In genomic region chr5:72441861-72442540, GRCh38 we compare ENCODE assay signal across 11 cellular contexts.
A peak's percentile ranks its signal among the peaks of the same experiment; 100 is the strongest.
DNase-seq lines count a peak whose midpoint lies in the region; ATAC-seq and TF ChIP-seq lines count a peak whose summit lies in the region.
"Had no signal": no experiment of that assay in that cellular context is flagged by ENCODE, and none has a peak within 500 bp of the region (broad histone marks: within the 10 kb centered on the region; RNA-seq: fewer than 3 reads in every experiment).

No MANE protein-coding gene starts in this region.

- DNase-seq in ELR (ENCODE audit: low read depth) (peak; percentile 97), SJCRH30 (no peak), sigmoid colon (no peak), HUDEP-2 (lab: John Stamatoyannopoulos, UW; ENCODE audit: unreplicated experiment in 76 of 76) (no peak), mesendoderm (no peak)
- no peak for DNase-seq in activated T-cell treated with anti-CD3 and anti-CD28 coated beads, Interleukin-2, amount 50 U/mL, for 1 hour
- no peak for DNase-seq in activated CD4-positive, alpha-beta T cell treated with anti-CD3 and anti-CD28 coated beads for 48 hours
- DNase-seq: activated CD4-positive, alpha-beta T cell treated with anti-CD3 and anti-CD28 coated beads for 36 hours; central memory CD4-positive, alpha-beta T cell; DND-41 had no signal

- no peak overlapping the region for H3K4me3 ChIP-seq in SJCRH30
- H3K4me3 ChIP-seq in sigmoid colon = no peak overlapping the region
- H3K4me3 ChIP-seq in mesendoderm (ENCODE audit: low read length) = no peak overlapping the region

- H3K18ac ChIP-seq in mesendoderm (ENCODE audit: low read length) = no peak overlapping the region

- no peaks in the 10 kb centered on the region for H3K79me2 ChIP-seq in mesendoderm (ENCODE audit: control insufficient read depth, insufficient read depth, low read length)

- H3K4me2 ChIP-seq in mesendoderm (ENCODE audit: low read length) = no peak overlapping the region

- H3K27me3 ChIP-seq in SJCRH30 (no peaks in the 10 kb centered on the region), sigmoid colon (no peaks in the 10 kb centered on the region), mesendoderm (ENCODE audit: insufficient read depth, low read length, poor library complexity) (no peaks in the 10 kb centered on the region)

- H3K4me1 ChIP-seq in SJCRH30 (peaks cover 11% of the 10 kb centered on the region), sigmoid colon (peaks cover 0 to 70% (median 46%) of the 10 kb centered on the region in 4 donors), mesendoderm (ENCODE audit: control insufficient read depth, low read depth, low read length) (no peaks in the 10 kb centered on the region)

- ATAC-seq in esophagus mucosa = peak; percentile 63
- ATAC-seq: activated CD4-positive, alpha-beta T cell treated with anti-CD3 and anti-CD28 coated beads for 36 hours had no signal

- no peak overlapping the region for H3K4ac ChIP-seq in mesendoderm (ENCODE audit: low read depth, low read length)

- no peak overlapping the region for H2BK15ac ChIP-seq in mesendoderm (replicated peaks; ENCODE audit: low read depth)

- H3K27ac ChIP-seq in SJCRH30 (peak overlapping the region; percentile 25; the same call in 1 of the 2 replicates), sigmoid colon (peak overlapping the region; percentile 8 to 71 (median 49)), mesendoderm (ENCODE audit: low read depth, low read length) (no peak overlapping the region)

- no peak for TF ChIP-seq EP300 in sigmoid colon (IDR thresholded peaks at IDR 0.05)

- H3K79me1 ChIP-seq in mesendoderm (ENCODE audit: low read length) = no peaks in the 10 kb centered on the region

- no peak overlapping the region for H3K9ac ChIP-seq in mesendoderm (ENCODE audit: low read length)

- H2BK5ac ChIP-seq in mesendoderm (ENCODE audit: low read length) = no peak overlapping the region

- no peak overlapping the region for H4K8ac ChIP-seq in mesendoderm (ENCODE audit: low read depth, low read length)

- TF ChIP-seq POLR2A in sigmoid colon (IDR thresholded peaks at IDR 0.05) = no peak

- intact Hi-C loops in sigmoid colon (cut with DNase I) = no loop called here

- no peak overlapping the region for H2AK5ac ChIP-seq in mesendoderm (ENCODE audit: low read length)

- no peak overlapping the region for H4K5ac ChIP-seq in mesendoderm (ENCODE audit: low read length)

- no peak overlapping the region for H2BK120ac ChIP-seq in mesendoderm (ENCODE audit: low read depth, low read length)

- H3K23ac ChIP-seq in mesendoderm (ENCODE audit: low read length) = no peak overlapping the region

- H3K36me3 ChIP-seq in SJCRH30 = no peaks in the 10 kb centered on the region
- H3K36me3 ChIP-seq in sigmoid colon = no peaks in the 10 kb centered on the region
- H3K36me3 ChIP-seq in mesendoderm (ENCODE audit: control insufficient read depth, insufficient read depth, low read length) = no peaks in the 10 kb centered on the region

- no peak for TF ChIP-seq CTCF in sigmoid colon (IDR thresholded peaks at IDR 0.05)

- 94 to 97% methylated on average over 3 of the region's 3 CpGs for whole genome bisulfite sequencing in sigmoid colon, 2 donors
- no CpG with 5 or more reads among the region's 3 CpGs for WGBS in mesendoderm (ENCODE audit: extremely low coverage, insufficient coverage, low lambda C conversion rate)

- H3K56ac ChIP-seq in mesendoderm (ENCODE audit: low read length) = no peak overlapping the region

- H3K9me3 ChIP-seq in SJCRH30 (replicated peaks) = no peaks in the 10 kb centered on the region; the same call in 1 of the 2 replicates
- H3K9me3 ChIP-seq in sigmoid colon = no peaks in the 10 kb centered on the region
